Comparison of ENCODE assay signal across 20 cellular contexts in the genomic region with DNA sequence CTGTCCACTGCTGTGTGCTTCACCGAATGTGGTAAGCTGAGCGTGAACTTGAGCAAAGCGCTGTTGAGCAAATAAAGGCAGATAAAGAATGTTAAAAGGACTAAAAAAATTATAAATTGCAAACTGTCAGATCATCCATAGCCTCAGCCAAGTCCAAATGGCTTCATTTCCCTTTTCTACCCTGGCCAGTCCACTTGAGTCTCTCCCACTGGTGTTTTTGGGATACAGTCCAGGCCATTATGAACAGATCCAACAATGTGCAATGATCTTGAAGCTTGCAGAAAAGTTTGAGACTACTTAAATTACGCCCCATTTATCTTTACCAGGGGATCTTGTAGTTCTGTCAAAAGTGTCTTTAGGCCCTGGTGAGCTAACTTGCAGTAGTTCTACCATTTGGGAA.
DNase-seq lines count a peak whose midpoint lies in the region; FAIRE-seq and TF ChIP-seq lines count a peak whose summit lies in the region.
"Had no signal": no experiment of that assay in that cellular context is flagged by ENCODE, and none has a peak within 500 bp of the region (broad histone marks: within the 10 kb centered on the region; RNA-seq: fewer than 3 reads in every experiment).

No MANE protein-coding gene starts in this region.

- TF ChIP-seq CTCF in astrocyte (IDR thresholded peaks at IDR 0.05; ENCODE audit: insufficient read depth, low read depth, low read length) (no peak), neural cell (IDR thresholded peaks at IDR 0.05; ENCODE audit: poor library complexity, severe bottlenecking) (no peak)

- H3K4me3 ChIP-seq in astrocyte (ENCODE audit: insufficient read depth, low read depth, low read length) (no peak overlapping the region), neural cell (ENCODE audit: low read length) (no peak overlapping the region)
- H3K4me3 ChIP-seq: BLaER1, GM12878 had no signal

- FAIRE-seq in astrocyte (lab: Jason Lieb, UNC): no peak
- FAIRE-seq: A204.1, GM12878, GM12892, GM18507 had no signal

- no peaks in the 10 kb centered on the region for H3K36me3 Mint-ChIP-seq in astrocyte (ENCODE audit: low read depth, unreplicated experiment)
- H3K36me3 Mint-ChIP-seq: CD14-positive monocyte; CD4-positive, alpha-beta memory T cell; CD4-positive, CD25-positive, alpha-beta regulatory T cell; CD8-positive, alpha-beta memory T cell had no signal

- H3K27me3 Mint-ChIP-seq in astrocyte (ENCODE audit: low read depth, unreplicated experiment): no peaks in the 10 kb centered on the region
- H3K27me3 Mint-ChIP-seq: CD4-positive, alpha-beta memory T cell; CD4-positive, CD25-positive, alpha-beta regulatory T cell; CD8-positive, alpha-beta memory T cell had no signal

- no peaks in the 10 kb centered on the region for H3F3A ChIP-seq in neural cell (ENCODE audit: insufficient read depth, low read length, poor library complexity, severe bottlenecking)

- H3K9ac ChIP-seq in astrocyte (ENCODE audit: low read length): no peak overlapping the region
- H3K9ac ChIP-seq in neural cell (ENCODE audit: low read length): no peak overlapping the region
- H3K9ac ChIP-seq: BLaER1 had no signal

- DNase-seq in astrocyte (ENCODE audit: low read depth): peak; percentile 12
- DNase-seq in retina: peak; percentile 28
- DNase-seq in G401 (ENCODE audit: low spot score): no peak
- DNase-seq in DMS 273 treated with DMSO at 0.1 percent for 48 hours (lab: John Stamatoyannopoulos, UW): no peak
- DNase-seq: 8988T; ACHN; BE2C; C1 segment of cervical spinal cord; CD4-positive, alpha-beta memory T cell; CD4-positive, CD25-positive, alpha-beta regulatory T cell; CD8-positive, alpha-beta memory T cell; DMS79 treated with DMSO at 0.1 percent for 48 hours; GDM1 had no signal

- H3K27ac ChIP-seq in astrocyte (ENCODE audit: low read depth, low read length) (no peak overlapping the region), neural cell (ENCODE audit: low read length) (peak overlapping the region; percentile 17)
- H3K27ac ChIP-seq: BLaER1 had no signal

- H3K9me3 ChIP-seq in astrocyte (ENCODE audit: insufficient read depth, low read depth, low read length) (no peaks in the 10 kb centered on the region), neural cell (ENCODE audit: low read length) (no peaks in the 10 kb centered on the region)
- H3K9me3 ChIP-seq: BE2C, BLaER1 had no signal

- in situ Hi-C loops in G401 (cut with HindIII; ENCODE audit: low sequenced_read_pairs): no loop called here

- H3K9me2 ChIP-seq in neural cell (ENCODE audit: insufficient read depth, low read length): no peaks in the 10 kb centered on the region

- H2AFZ ChIP-seq in astrocyte (ENCODE audit: low read depth, low read length) (no peak overlapping the region), neural cell (ENCODE audit: low read depth, low read length) (no peak overlapping the region)

- H3K4me1 ChIP-seq in astrocyte (ENCODE audit: insufficient read depth, low read length): no peaks in the 10 kb centered on the region
- H3K4me1 ChIP-seq: BE2C had no signal

- no peak for TF ChIP-seq EP300 in neural cell (conservative IDR thresholded peaks at IDR 0.05; ENCODE audit: poor library complexity, severe bottlenecking)

- H3K27me3 ChIP-seq in astrocyte (ENCODE audit: insufficient read depth, low read length) (no peaks in the 10 kb centered on the region), neural cell (ENCODE audit: insufficient read depth, low read depth, low read length) (no peaks in the 10 kb centered on the region)
- H3K27me3 ChIP-seq: BE2C, BLaER1 had no signal

- H3K4me2 ChIP-seq in astrocyte (ENCODE audit: low read length): no peak overlapping the region
- no peak overlapping the region for H3K4me2 ChIP-seq in neural cell (ENCODE audit: low read length)
- H3K4me2 ChIP-seq: BLaER1 had no signal

- H3K79me2 ChIP-seq in astrocyte (ENCODE audit: insufficient read depth, low read length) (no peaks in the 10 kb centered on the region), neural cell (replicated peaks; ENCODE audit: insufficient read depth, low read length) (no peaks in the 10 kb centered on the region)

- TF ChIP-seq RAD21 in neural cell (conservative IDR thresholded peaks at IDR 0.05): no peak

- H3K9me3 Mint-ChIP-seq in astrocyte (ENCODE audit: unreplicated experiment): peaks cover 1% of the 10 kb centered on the region
- H3K9me3 Mint-ChIP-seq: CD4-positive, alpha-beta memory T cell had no signal

- no peaks in the 10 kb centered on the region for H3K36me3 ChIP-seq in astrocyte (ENCODE audit: insufficient read depth, low read length)
- no peaks in the 10 kb centered on the region for H3K36me3 ChIP-seq in neural cell (ENCODE audit: insufficient read depth, low read length)
- H3K36me3 ChIP-seq: BE2C, BLaER1 had no signal

- H3K4me1 Mint-ChIP-seq in astrocyte (ENCODE audit: low read depth, unreplicated experiment): peaks cover 32% of the 10 kb centered on the region
- H3K4me1 Mint-ChIP-seq: CD14-positive monocyte; CD4-positive, CD25-positive, alpha-beta regulatory T cell had no signal

- no peak overlapping the region for H3K27ac Mint-ChIP-seq in astrocyte (ENCODE audit: unreplicated experiment)
- H3K27ac Mint-ChIP-seq: CD14-positive monocyte; CD4-positive, alpha-beta memory T cell; CD4-positive, CD25-positive, alpha-beta regulatory T cell; CD8-positive, alpha-beta memory T cell had no signal

- no peak overlapping the region for H3K4me3 Mint-ChIP-seq in astrocyte (ENCODE audit: unreplicated experiment)
- H3K4me3 Mint-ChIP-seq: CD14-positive monocyte; CD4-positive, alpha-beta memory T cell; CD4-positive, CD25-positive, alpha-beta regulatory T cell; CD8-positive, alpha-beta memory T cell had no signal

- H4K20me1 ChIP-seq in astrocyte (ENCODE audit: insufficient read depth, low read length) (no peaks in the 10 kb centered on the region), neural cell (ENCODE audit: insufficient read depth) (no peaks in the 10 kb centered on the region)
- H4K20me1 ChIP-seq: BLaER1 had no signal

TF ChIP-seq in neural cell, 6 proteins besides CTCF, POLR2A, EP300 and RAD21:
- TF ChIP-seq TAF1 (IDR thresholded peaks at IDR 0.05; ENCODE audit: low read depth) (no peak), POLR2AphosphoS5 (IDR thresholded peaks at IDR 0.05) (no peak)

Comparison
In these comparisons a context has a peak if more than half of its experiments do, and no peak if none do; other contexts are left out.
1. DNase-seq: peak in astrocyte (single experiment) and retina (single experiment); none in G401 (single experiment) and DMS 273 treated with DMSO at 0.1 percent for 48 hours (single experiment).